1 cellular context compared by ENCODE assay signal in genomic region chr2:28415010-28415409, GRCh38.
TF ChIP-seq lines count a peak whose summit lies in the region.

No MANE protein-coding gene starts in this region.

TF ChIP-seq in WTC11, 78 proteins besides CTCF, POLR2A, EP300 and RAD21 (continued from another document):
- TF ChIP-seq NR2C2 (CRISPR knock-in tag; IDR thresholded peaks at IDR 0.05) (no peak), OVOL2 (CRISPR knock-in tag; IDR thresholded peaks at IDR 0.05; ENCODE audit: borderline replicate concordance) (no peak), CREB1 (CRISPR knock-in tag; IDR thresholded peaks at IDR 0.05) (no peak), PRDM15 (CRISPR knock-in tag; IDR thresholded peaks at IDR 0.05) (no peak), ZNF317 (CRISPR knock-in tag; IDR thresholded peaks at IDR 0.05; ENCODE audit: borderline replicate concordance, low read depth) (no peak), ZNF512 (CRISPR knock-in tag; IDR thresholded peaks at IDR 0.05; ENCODE audit: borderline replicate concordance) (no peak), TP53 (CRISPR knock-in tag; IDR thresholded peaks at IDR 0.05) (no peak), ZNF281 (CRISPR knock-in tag; IDR thresholded peaks at IDR 0.05) (no peak), ERG (CRISPR knock-in tag; IDR thresholded peaks at IDR 0.05) (no peak), ELF4 (CRISPR knock-in tag; IDR thresholded peaks at IDR 0.05; ENCODE audit: low read depth) (no peak), NFYB (CRISPR knock-in tag; conservative IDR thresholded peaks at IDR 0.05; ENCODE audit: low read depth) (no peak)
